ENCODE assay signal across 8 cellular contexts in genomic region chr17:16304832-16305231, GRCh38. TPM values are rescaled to one million over a fixed set of nuclear protein-coding genes. Genes with fewer than 3 reads are reported as not detected.
DNase-seq lines count a peak whose midpoint lies in the region; ATAC-seq, FAIRE-seq and TF ChIP-seq lines count a peak whose summit lies in the region.

No MANE protein-coding gene starts in this region.

- ATAC-seq in GM19467 (IDR thresholded peaks at IDR 0.05; ENCODE audit: unreplicated experiment) = no peak
- ATAC-seq in GM21619 (IDR thresholded peaks at IDR 0.05; ENCODE audit: unreplicated experiment) = no peak

- H3K27ac ChIP-seq in PC-9 = no peak overlapping the region
- no peak overlapping the region for H3K27ac ChIP-seq in effector memory CD4-positive, alpha-beta T cell (ENCODE audit: insufficient read depth, low read length, poor library complexity, severe bottlenecking)

- no peaks in the 10 kb centered on the region for H3K4me1 ChIP-seq in PC-9 (replicated peaks; ENCODE audit: insufficient read depth)
- H3K4me1 ChIP-seq in effector memory CD4-positive, alpha-beta T cell (ENCODE audit: control insufficient read depth, insufficient read depth, low read length, poor library complexity, severe bottlenecking) = no peaks in the 10 kb centered on the region

- H3K79me2 ChIP-seq in PC-9 (ENCODE audit: low read depth) = no peaks in the 10 kb centered on the region

- BruUV-seq in PC-9 (replicated peaks; lab: Mats Ljungman, UMichigan) = no TSS peak

- no peaks in the 10 kb centered on the region for H4K20me1 ChIP-seq in PC-9 (ENCODE audit: insufficient read depth)

- no peak overlapping the region for H3K4me3 Mint-ChIP-seq in activated T-cell treated with anti-CD3 and anti-CD28 coated beads, Interleukin-2, amount 50 U/mL, for 24 hours

- no peaks in the 10 kb centered on the region for H3K9me3 Mint-ChIP-seq in activated T-cell treated with anti-CD3 and anti-CD28 coated beads, Interleukin-2, amount 50 U/mL, for 24 hours

- H3K27me3 Mint-ChIP-seq in activated T-cell treated with anti-CD3 and anti-CD28 coated beads, Interleukin-2, amount 50 U/mL, for 24 hours = no peaks in the 10 kb centered on the region

- CTCF ChIA-PET in PC-9 (lab: Charles Lee) = no interaction called here

- H3K27me3 ChIP-seq in PC-9 (ENCODE audit: insufficient read depth, low read depth) = no peaks in the 10 kb centered on the region
- H3K27me3 ChIP-seq in effector memory CD4-positive, alpha-beta T cell (replicated peaks; ENCODE audit: control insufficient read depth, insufficient read depth, low read length, poor library complexity, severe bottlenecking) = no peaks in the 10 kb centered on the region

- peaks cover 65% of the 10 kb centered on the region for H3K36me3 Mint-ChIP-seq in activated T-cell treated with anti-CD3 and anti-CD28 coated beads, Interleukin-2, amount 50 U/mL, for 24 hours (ENCODE audit: low read depth)

- no peak overlapping the region for H3K4me3 ChIP-seq in PC-9
- no peak overlapping the region for H3K4me3 ChIP-seq in effector memory CD4-positive, alpha-beta T cell (ENCODE audit: insufficient read depth, low read depth, low read length, poor library complexity, severe bottlenecking)

- H3K4me2 ChIP-seq in PC-9 = no peak overlapping the region

- H3F3A ChIP-seq in PC-9 (ENCODE audit: insufficient read depth, low read depth) = no peaks in the 10 kb centered on the region

- no peak overlapping the region for H2AFZ ChIP-seq in PC-9

- no peaks in the 10 kb centered on the region for H3K9me3 ChIP-seq in PC-9 (ENCODE audit: insufficient read depth, low read depth)
- no peaks in the 10 kb centered on the region for H3K9me3 ChIP-seq in effector memory CD4-positive, alpha-beta T cell (ENCODE audit: control insufficient read depth, low read length)

- peak; percentile 69 for FAIRE-seq in GM18507 (lab: Jason Lieb, UNC)

- peak; percentile 50; the same call in 1 of the 2 replicates for TF ChIP-seq CTCF in PC-9 (conservative IDR thresholded peaks at IDR 0.05)

- H3K4me1 Mint-ChIP-seq in activated T-cell treated with anti-CD3 and anti-CD28 coated beads, Interleukin-2, amount 50 U/mL, for 24 hours (ENCODE audit: low read depth) = no peaks in the 10 kb centered on the region

- DNase-seq in Ammon's horn (ENCODE audit: low spot score) (peak; percentile 14), GM18507 (ENCODE audit: extremely low spot score, insufficient read length, low read depth) (no peak), PC-9 (peak in 1 of 2 experiments; percentile 10), glomerular visceral epithelial cell (ENCODE audit: extremely low spot score) (peak; percentile 31)
- DNase-seq in effector memory CD4-positive, alpha-beta T cell = no peak
- DNase-seq in activated T-cell treated with anti-CD3 and anti-CD28 coated beads, Interleukin-2, amount 50 U/mL, for 24 hours = no peak

- intact Hi-C loops in PC-9 (cut with micrococcal nuclease; ENCODE audit: unreplicated experiment) = no loop called here

- H3K9me2 ChIP-seq in PC-9 (ENCODE audit: insufficient read depth) = no peaks in the 10 kb centered on the region

- POLR2A ChIA-PET in PC-9 (lab: Charles Lee; ENCODE audit: unreplicated experiment) = interaction anchor here (0.6 kb wide), 1 partner anchor 284 kb away, joined by 6 read pairs; no protein-coding TSS in a partner anchor

- no peaks in the 10 kb centered on the region for H3K36me3 ChIP-seq in PC-9 (ENCODE audit: low read depth)
- H3K36me3 ChIP-seq in effector memory CD4-positive, alpha-beta T cell (ENCODE audit: control insufficient read depth, insufficient read depth, low read length) = peaks cover 4% of the 10 kb centered on the region

- no peak overlapping the region for H3K27ac Mint-ChIP-seq in activated T-cell treated with anti-CD3 and anti-CD28 coated beads, Interleukin-2, amount 50 U/mL, for 24 hours

RNA-seq across cellular contexts. Expression of gene CENPV, which starts 48.4 kb away (rescaled TPM):
- 12.6 and 18.1 TPM in 2 replicates for total RNA-seq in PC-9 (2021)

Comparison
In these comparisons a context has a peak if more than half of its experiments do, and no peak if none do; other contexts are left out.
1. DNase-seq: peak in Ammon's horn (single experiment) and glomerular visceral epithelial cell (single experiment); none in GM18507 (single experiment), effector memory CD4-positive, alpha-beta T cell (0 of 3) and activated T-cell treated with anti-CD3 and anti-CD28 coated beads, Interleukin-2, amount 50 U/mL, for 24 hours (single experiment).